In genomic region chr7:115096262-115096661, GRCh38 we compare ENCODE assay signal across 21 cellular contexts.
DNase-seq lines count a peak whose midpoint lies in the region; ATAC-seq and TF ChIP-seq lines count a peak whose summit lies in the region.
"Had no signal": no experiment of that assay in that cellular context is flagged by ENCODE, and none has a peak within 500 bp of the region (broad histone marks: within the 10 kb centered on the region; RNA-seq: fewer than 3 reads in every experiment).

No MANE protein-coding gene starts in this region.

- H2BK15ac ChIP-seq in IMR-90 (ENCODE audit: low read depth, low read length): peak overlapping the region; percentile 78; the same call in 2 of the 3 replicates

- H3K4me2 ChIP-seq in DND-41 (ENCODE audit: insufficient read depth, low read length) (peak overlapping the region; percentile 52), IMR-90 (ENCODE audit: low read depth, low read length) (no peak overlapping the region)

- H2AK5ac ChIP-seq in IMR-90 (ENCODE audit: low read depth, low read length): peak overlapping the region; percentile 15; the same call in 1 of the 2 replicates

- no peak for TF ChIP-seq RAD21 in IMR-90 (IDR thresholded peaks at IDR 0.05; ENCODE audit: low read length)

- H3K4ac ChIP-seq in IMR-90 (ENCODE audit: low read depth, low read length): peak overlapping the region; percentile 40

- no peaks in the 10 kb centered on the region; the same call in 1 of the 2 replicates for H3K36me3 ChIP-seq in DND-41 (ENCODE audit: insufficient read depth, low read length)
- H3K36me3 ChIP-seq in IMR-90 (ENCODE audit: control insufficient read depth, insufficient read depth, low read length): no peaks in the 10 kb centered on the region
- H3K36me3 ChIP-seq: prostate gland, suprapubic skin, uterus had no signal

- no peak overlapping the region; the same call in 1 of the 2 replicates for H4K5ac ChIP-seq in IMR-90 (ENCODE audit: low read depth, low read length)

- H4K8ac ChIP-seq in IMR-90 (ENCODE audit: low read depth in 2 of 2, low read length in 2 of 2): peak overlapping the region in 1 of 2 experiments; percentile 65; a peak in 2 of 4 replicates

- in situ Hi-C loops in IMR-90 (cut with MboI; ENCODE audit: low sequenced_read_pairs): no loop called here
- in situ Hi-C loops in astrocyte of the cerebellum (cut with HindIII; ENCODE audit: low sequenced_read_pairs): no loop called here

- dilution Hi-C loops in IMR-90 (cut with HindIII; ENCODE audit: low sequenced_read_pairs, unreplicated experiment): no loop called here

- H3K56ac ChIP-seq in IMR-90 (ENCODE audit: extremely low read depth, insufficient read depth, low read length): peak overlapping the region; percentile 11; the same call in 1 of the 2 replicates

- no peak overlapping the region for H2BK5ac ChIP-seq in IMR-90 (ENCODE audit: low read depth, low read length, poor library complexity, severe bottlenecking)

- intact Hi-C loops in IMR-90 (cut with micrococcal nuclease): no loop called here

- no peaks in the 10 kb centered on the region for H3K79me1 ChIP-seq in IMR-90 (ENCODE audit: low read depth in 1 of 2, low read length in 2 of 2)

- H3K9ac ChIP-seq in DND-41 (ENCODE audit: low read depth, low read length) (peak overlapping the region; percentile 42), IMR-90 (ENCODE audit: low read depth, low read length) (no peak overlapping the region)

- no peak for TF ChIP-seq POLR2A in IMR-90 (IDR thresholded peaks at IDR 0.05; ENCODE audit: low read depth, low read length)

- H4K91ac ChIP-seq in IMR-90 (ENCODE audit: insufficient read depth, low read depth, low read length): peak overlapping the region; percentile 33; the same call in 1 of the 2 replicates

- peak; percentile 52 for TF ChIP-seq CTCF in DND-41 (IDR thresholded peaks at IDR 0.05; ENCODE audit: borderline replicate concordance, extremely low read depth, low read length, poor library complexity, severe bottlenecking)
- no peak for TF ChIP-seq CTCF in IMR-90 (conservative IDR thresholded peaks at IDR 0.05; ENCODE audit: low read depth, low read length)
- peak; percentile 3 for TF ChIP-seq CTCF in astrocyte of the cerebellum (IDR thresholded peaks at IDR 0.05; ENCODE audit: low read depth, low read length, missing control alignments)

- peak overlapping the region; percentile 38 for H2BK20ac ChIP-seq in IMR-90 (ENCODE audit: low read depth, low read length)

- peak; percentile 33 for DNase-seq in DND-41
- DNase-seq in IMR-90: no peak
- no peak for DNase-seq in astrocyte of the cerebellum (ENCODE audit: low read depth)
- peak; percentile 10 for DNase-seq in inferior parietal cortex (ENCODE audit: extremely low spot score)
- DNase-seq in Kasumi-1 (lab: John Stamatoyannopoulos, UW): no peak
- DNase-seq: activated CD4-positive, alpha-beta T cell treated with anti-CD3 and anti-CD28 coated beads, Interleukin-2, amount 50 U/mL, for 48 hours; activated CD8-positive, alpha-beta memory T cell treated with anti-CD3 and anti-CD28 coated beads, Interleukin-2, amount 50 U/mL, for 48 hours; activated naive CD8-positive, alpha-beta T cell treated with anti-CD3 and anti-CD28 coated beads, Interleukin-2, amount 10 ng/mL, durations not matched to agents 7 days and 5 days; CD4-positive, CD25-positive, alpha-beta regulatory T cell; DMS153; GF-D8; NCI-H1417; small intestine; T-helper 9 cell; uterus had no signal

- WGBS in IMR-90 (ENCODE audit: extremely low coverage in 2 of 2, insufficient read length in 1 of 2), 2 experiments: 100% methylated on average over 1 of the region's 1 CpG; no CpG with 5 or more reads in 1 of the 2 experiments

- no peak overlapping the region for H3K18ac ChIP-seq in IMR-90 (ENCODE audit: low read depth, low read length)

- no TSS peak for BruUV-seq in IMR-90 (replicated peaks; lab: Mats Ljungman, UMichigan)

- H4K20me1 ChIP-seq in DND-41 (ENCODE audit: insufficient read depth, low read length) (no peaks in the 10 kb centered on the region), IMR-90 (ENCODE audit: insufficient read depth, low read length) (no peaks in the 10 kb centered on the region)

- H3K23ac ChIP-seq in IMR-90 (ENCODE audit: low read depth, low read length): no peak overlapping the region

- H2AFZ ChIP-seq in DND-41 (ENCODE audit: low read depth, low read length) (peak overlapping the region; percentile 90), IMR-90 (replicated peaks; ENCODE audit: low read length, poor library complexity) (no peak overlapping the region)

- H3K4me3 ChIP-seq in DND-41 (ENCODE audit: low read depth in 1 of 2, low read length in 2 of 2) (peak overlapping the region in 1 of 2 experiments; percentile 37; a peak in 2 of 4 replicates), IMR-90 (ENCODE audit: insufficient read depth, low read depth, low read length) (no peak overlapping the region), astrocyte of the cerebellum (ENCODE audit: low read depth, low read length) (no peak overlapping the region)
- H3K4me3 ChIP-seq: coronary artery, prostate gland, suprapubic skin, uterus had no signal

- peak overlapping the region; percentile 30; the same call in 1 of the 2 replicates for H2BK120ac ChIP-seq in IMR-90 (ENCODE audit: low read depth, low read length)

- ATAC-seq in DND-41 (ENCODE audit: insufficient read depth, low read depth): peak; percentile 54
- no peak for ATAC-seq in IMR-90 (ENCODE audit: low read depth)
- ATAC-seq in HG03378 (IDR thresholded peaks at IDR 0.05; ENCODE audit: unreplicated experiment): no peak
- no peak for ATAC-seq in HG02759 (IDR thresholded peaks at IDR 0.05; ENCODE audit: unreplicated experiment)
- ATAC-seq: stimulated activated memory B cell treated with anti-CD40 and anti-IgM and Interleukin-4, amounts not matched to agents 10 μg/mL and 1 μg/mL and 100 μg/mL, for 72 hours had no signal

- H3K79me2 ChIP-seq in DND-41 (ENCODE audit: insufficient read depth, low read length): no peaks in the 10 kb centered on the region

- H3K9me3 ChIP-seq in DND-41 (ENCODE audit: insufficient read depth, low read length, severe bottlenecking): no peaks in the 10 kb centered on the region
- H3K9me3 ChIP-seq in IMR-90 (ENCODE audit: control insufficient read depth, insufficient read depth, low read length): no peaks in the 10 kb centered on the region
- H3K9me3 ChIP-seq: prostate gland, suprapubic skin, uterus had no signal

- H3K27me3 ChIP-seq in DND-41 (ENCODE audit: insufficient read depth, low read length, poor library complexity) (no peaks in the 10 kb centered on the region), IMR-90 (ENCODE audit: control insufficient read depth, insufficient read depth, low read length) (no peaks in the 10 kb centered on the region)
- H3K27me3 ChIP-seq: suprapubic skin, uterus had no signal

- no peak overlapping the region for H3K14ac ChIP-seq in IMR-90 (replicated peaks; ENCODE audit: low read depth, low read length)

- H3K4me1 ChIP-seq in DND-41 (ENCODE audit: insufficient read depth, low read length): peaks cover 39% of the 10 kb centered on the region
- peaks cover 8% of the 10 kb centered on the region for H3K4me1 ChIP-seq in IMR-90 (ENCODE audit: control insufficient read depth, insufficient read depth, low read length)
- H3K4me1 ChIP-seq: prostate gland, suprapubic skin, uterus had no signal

- peaks cover 9% of the 10 kb centered on the region; the same call in 1 of the 2 replicates for H3K9me1 ChIP-seq in IMR-90 (ENCODE audit: insufficient read depth, low read length)

- H3K27ac ChIP-seq in DND-41 (ENCODE audit: low read length) (peak overlapping the region; percentile 84), IMR-90 (ENCODE audit: insufficient read depth, low read length) (no peak overlapping the region)
- H3K27ac ChIP-seq: coronary artery, prostate gland, suprapubic skin, uterus had no signal

- POLR2A ChIA-PET in IMR-90 (lab: Charles Lee; ENCODE audit: unreplicated experiment): no interaction called here

- H2AK9ac ChIP-seq in IMR-90 (replicated peaks; ENCODE audit: low read depth, low read length, poor library complexity): peak overlapping the region; percentile 33

- CTCF ChIA-PET in IMR-90 (lab: Yijun Ruan, JAX): interaction anchor here (0.6 kb wide), 1 partner anchor 144 kb away, joined by 3 read pairs; no protein-coding TSS in a partner anchor

TF ChIP-seq in IMR-90, 13 proteins besides CTCF, POLR2A, EP300 and RAD21:
- TF ChIP-seq CEBPB (IDR thresholded peaks at IDR 0.05; ENCODE audit: low read depth, low read length) (no peak), USF2 (IDR thresholded peaks at IDR 0.05; ENCODE audit: low read depth, low read length) (no peak), MAZ (IDR thresholded peaks at IDR 0.05; ENCODE audit: borderline replicate concordance, low read depth, low read length) (no peak), MXI1 (IDR thresholded peaks at IDR 0.05; ENCODE audit: borderline replicate concordance, low read depth, low read length) (no peak), RCOR1 (IDR thresholded peaks at IDR 0.05; ENCODE audit: insufficient replicate concordance, low read length) (no peak), BHLHE40 (IDR thresholded peaks at IDR 0.05; ENCODE audit: low read depth, low read length) (no peak), NFE2L2 (IDR thresholded peaks at IDR 0.05; ENCODE audit: low read depth, low read length) (no peak), RFX5 (IDR thresholded peaks at IDR 0.05; ENCODE audit: low read depth, low read length) (no peak), FOS (IDR thresholded peaks at IDR 0.05; ENCODE audit: low read depth, low read length) (no peak), MAFK (IDR thresholded peaks at IDR 0.05; ENCODE audit: low read depth, low read length) (no peak), SMC3 (IDR thresholded peaks at IDR 0.05; ENCODE audit: low read depth, low read length) (no peak), CHD1 (IDR thresholded peaks at IDR 0.05; ENCODE audit: low read depth, low read length) (no peak)
- TF ChIP-seq, protein P1, sequence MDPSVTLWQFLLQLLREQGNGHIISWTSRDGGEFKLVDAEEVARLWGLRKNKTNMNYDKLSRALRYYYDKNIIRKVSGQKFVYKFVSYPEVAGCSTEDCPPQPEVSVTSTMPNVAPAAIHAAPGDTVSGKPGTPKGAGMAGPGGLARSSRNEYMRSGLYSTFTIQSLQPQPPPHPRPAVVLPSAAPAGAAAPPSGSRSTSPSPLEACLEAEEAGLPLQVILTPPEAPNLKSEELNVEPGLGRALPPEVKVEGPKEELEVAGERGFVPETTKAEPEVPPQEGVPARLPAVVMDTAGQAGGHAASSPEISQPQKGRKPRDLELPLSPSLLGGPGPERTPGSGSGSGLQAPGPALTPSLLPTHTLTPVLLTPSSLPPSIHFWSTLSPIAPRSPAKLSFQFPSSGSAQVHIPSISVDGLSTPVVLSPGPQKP (IDR thresholded peaks at IDR 0.05; ENCODE audit: borderline replicate concordance, low read depth, low read length): no peak
TF ChIP-seq in IMR-90: peak in this region for 0.

Comparison
In these comparisons a context has a peak if more than half of its experiments do, and no peak if none do; other contexts are left out.
1. DNase-seq: peak in DND-41 (single experiment) and inferior parietal cortex (single experiment); none in IMR-90 (single experiment), astrocyte of the cerebellum (single experiment) and Kasumi-1 (0 of 2).